ENCODE assay signal across 16 cellular contexts in genomic region chr1:24981632-24982007, GRCh38. TPM values are rescaled to one million over a fixed set of nuclear protein-coding genes. Genes with fewer than 3 reads are reported as not detected.
A peak's percentile ranks its signal among the peaks of the same experiment; 100 is the strongest.
DNase-seq lines count a peak whose midpoint lies in the region; ATAC-seq, FAIRE-seq and TF ChIP-seq lines count a peak whose summit lies in the region.
"Had no signal": no experiment of that assay in that cellular context is flagged by ENCODE, and none has a peak within 500 bp of the region (broad histone marks: within the 10 kb centered on the region; RNA-seq: fewer than 3 reads in every experiment).

No MANE protein-coding gene starts in this region.

- peaks cover 4% of the 10 kb centered on the region for H3K9me3 Mint-ChIP-seq in activated CD4-positive, alpha-beta memory T cell treated with anti-CD3 and anti-CD28 coated beads for 36 hours
- peaks cover 3% of the 10 kb centered on the region for H3K9me3 Mint-ChIP-seq in stimulated activated effector memory CD8-positive, alpha-beta T cell treated with anti-CD3 and anti-CD28 coated beads, Interleukin-12 subunit alpha, Interleukin-12 subunit beta, amount 100 ng/mL, for 72 hours

- FAIRE-seq in H54 (lab: Jason Lieb, UNC), result no peak
- FAIRE-seq: pancreas, small intestine had no signal

- H3K36me3 Mint-ChIP-seq in activated CD4-positive, alpha-beta memory T cell treated with anti-CD3 and anti-CD28 coated beads for 36 hours, result peaks cover 2% of the 10 kb centered on the region
- H3K36me3 Mint-ChIP-seq in stimulated activated effector memory CD8-positive, alpha-beta T cell treated with anti-CD3 and anti-CD28 coated beads, Interleukin-12 subunit alpha, Interleukin-12 subunit beta, amount 100 ng/mL, for 72 hours, result peaks cover 18% of the 10 kb centered on the region
- H3K36me3 Mint-ChIP-seq: mesothelial cell of epicardium had no signal

- H3K4me1 Mint-ChIP-seq in activated CD4-positive, alpha-beta memory T cell treated with anti-CD3 and anti-CD28 coated beads for 36 hours (ENCODE audit: low read depth), result peaks cover 78% of the 10 kb centered on the region
- peaks cover 92% of the 10 kb centered on the region for H3K4me1 Mint-ChIP-seq in stimulated activated effector memory CD8-positive, alpha-beta T cell treated with anti-CD3 and anti-CD28 coated beads, Interleukin-12 subunit alpha, Interleukin-12 subunit beta, amount 100 ng/mL, for 72 hours
- H3K4me1 Mint-ChIP-seq: mesothelial cell of epicardium had no signal

- no peak for TF ChIP-seq POLR2A in H54 (IDR thresholded peaks at IDR 0.05; ENCODE audit: low read depth, low read length)

- H3K4me3 Mint-ChIP-seq in activated CD4-positive, alpha-beta memory T cell treated with anti-CD3 and anti-CD28 coated beads for 36 hours, result no peak overlapping the region
- H3K4me3 Mint-ChIP-seq in stimulated activated effector memory CD8-positive, alpha-beta T cell treated with anti-CD3 and anti-CD28 coated beads, Interleukin-12 subunit alpha, Interleukin-12 subunit beta, amount 100 ng/mL, for 72 hours, result peak overlapping the region; percentile 59
- H3K4me3 Mint-ChIP-seq: mesothelial cell of epicardium had no signal

- no peak for DNase-seq in activated CD4-positive, CD25-positive, alpha-beta regulatory T cell treated with anti-CD3 and anti-CD28 coated beads, Interleukin-2, amount 50 U/mL, for 72 hours
- peak; percentile 58 for DNase-seq in activated CD4-positive, alpha-beta memory T cell treated with anti-CD3 and anti-CD28 coated beads for 36 hours
- peak; percentile 40 for DNase-seq in central memory CD4-positive, alpha-beta T cell
- DNase-seq in stimulated activated effector memory CD8-positive, alpha-beta T cell treated with anti-CD3 and anti-CD28 coated beads, Interleukin-12 subunit alpha, Interleukin-12 subunit beta, amount 100 ng/mL, for 72 hours (ENCODE audit: low spot score in 2 of 2), result no peak
- no peak for DNase-seq in cortex of kidney (lab: John Stamatoyannopoulos, UW)
- DNase-seq in H54 (ENCODE audit: insufficient read length, low spot score), result no peak
- no peak for DNase-seq in effector CD4-positive, alpha-beta T cell
- DNase-seq: caudate nucleus, Karpas-422, NCI-H1694, NCI-H446 treated with DMSO at 0.1 percent for 48 hours, pancreas, small intestine, transverse colon had no signal

- POLR2A ChIA-PET in activated CD4-positive, alpha-beta memory T cell treated with anti-CD3 and anti-CD28 coated beads for 36 hours (lab: Charles Lee), result no interaction called here

- H3K27ac Mint-ChIP-seq in activated CD4-positive, alpha-beta memory T cell treated with anti-CD3 and anti-CD28 coated beads for 36 hours, result peak overlapping the region; percentile 71
- peak overlapping the region; percentile 96 for H3K27ac Mint-ChIP-seq in stimulated activated effector memory CD8-positive, alpha-beta T cell treated with anti-CD3 and anti-CD28 coated beads, Interleukin-12 subunit alpha, Interleukin-12 subunit beta, amount 100 ng/mL, for 72 hours
- H3K27ac Mint-ChIP-seq: mesothelial cell of epicardium had no signal

- intact Hi-C loops in activated CD4-positive, alpha-beta memory T cell treated with anti-CD3 and anti-CD28 coated beads for 36 hours (cut with micrococcal nuclease), result loop anchor here (2.0 kb wide), 1 partner anchor 15 kb away; no protein-coding TSS in a partner anchor

- CTCF ChIA-PET in activated CD4-positive, alpha-beta memory T cell treated with anti-CD3 and anti-CD28 coated beads for 36 hours (lab: Charles Lee), result interaction anchor here (0.7 to 1.2 kb wide), 3 partner anchors 55 to 133 kb away, joined by 3 to 5 read pairs (median 3); no protein-coding TSS in a partner anchor

- ATAC-seq in activated CD4-positive, CD25-positive, alpha-beta regulatory T cell treated with anti-CD3 and anti-CD28 coated beads, Interleukin-2, amount 50 U/mL, for 24 hours, result peak; percentile 53 to 65
- ATAC-seq in stimulated activated effector memory CD8-positive, alpha-beta T cell treated with anti-CD3 and anti-CD28 coated beads, Interleukin-12 subunit alpha, Interleukin-12 subunit beta, amount 100 ng/mL, for 72 hours, result peak; percentile 68
- ATAC-seq: pancreas had no signal

- H3K27me3 Mint-ChIP-seq in activated CD4-positive, alpha-beta memory T cell treated with anti-CD3 and anti-CD28 coated beads for 36 hours, result no peaks in the 10 kb centered on the region

RNA-seq across cellular contexts. Expression of gene RUNX3, which starts 51.5 kb away (rescaled TPM):
- total RNA-seq in activated CD4-positive, alpha-beta memory T cell treated with anti-CD3 and anti-CD28 coated beads for 36 hours, result 100 to 1,000 TPM; 153 to 155 TPM

Comparison
In these comparisons a context has a peak if more than half of its experiments do, and no peak if none do; other contexts are left out.
1. DNase-seq: peak in activated CD4-positive, alpha-beta memory T cell treated with anti-CD3 and anti-CD28 coated beads for 36 hours (single experiment) and central memory CD4-positive, alpha-beta T cell (single experiment); none in activated CD4-positive, CD25-positive, alpha-beta regulatory T cell treated with anti-CD3 and anti-CD28 coated beads, Interleukin-2, amount 50 U/mL, for 72 hours (single experiment), stimulated activated effector memory CD8-positive, alpha-beta T cell treated with anti-CD3 and anti-CD28 coated beads, Interleukin-12 subunit alpha, Interleukin-12 subunit beta, amount 100 ng/mL, for 72 hours (0 of 2), cortex of kidney (single experiment), H54 (single experiment) and effector CD4-positive, alpha-beta T cell (single experiment).